ENCODE assay signal across 32 cellular contexts in genomic region chr16:57110937-57111336, GRCh38.
"Had no signal": no experiment of that assay in that cellular context is flagged by ENCODE, and none has a peak within 500 bp of the region (broad histone marks: within the 10 kb centered on the region; RNA-seq: fewer than 3 reads in every experiment).

No MANE protein-coding gene starts in this region.

- H3K9me3 ChIP-seq: adrenal gland, body of pancreas had no signal

- FAIRE-seq: colon, endometrium, endothelial cell of umbilical vein, frontal cortex had no signal

- DNase-seq: activated CD4-positive, alpha-beta memory T cell treated with anti-CD3 and anti-CD28 coated beads for 36 hours; activated CD4-positive, alpha-beta T cell treated with anti-CD3 and anti-CD28 coated beads for 36 hours; activated CD4-positive, alpha-beta T cell treated with anti-CD3 and anti-CD28 coated beads, Interleukin-2, amount 10 ng/mL, durations not matched to agents 24 days and 14 days; activated CD4-positive, CD25-positive, alpha-beta regulatory T cell; activated CD4-positive, CD25-positive, alpha-beta regulatory T cell treated with anti-CD3 and anti-CD28 coated beads, Interleukin-2, amount 50 U/mL, for 72 hours; activated CD8-positive, alpha-beta memory T cell treated with anti-CD3 and anti-CD28 coated beads, Interleukin-2, amount 10 ng/mL, durations not matched to agents 7 days and 5 days; activated CD8-positive, alpha-beta memory T cell treated with anti-CD3 and anti-CD28 coated beads, Interleukin-2, amount 50 U/mL, for 4 hours; activated CD8-positive, alpha-beta T cell treated with anti-CD3 and anti-CD28 coated beads, Interleukin-2, amount 10 ng/mL, durations not matched to agents 7 days and 5 days; activated effector memory CD4-positive, alpha-beta T cell treated with anti-CD3 and anti-CD28 coated beads, Interleukin-2, amount 50 U/mL, for 16 hours; activated naive CD4-positive, alpha-beta T cell treated with anti-CD3 and anti-CD28 coated beads for 36 hours; activated naive CD8-positive, alpha-beta T cell treated with anti-CD3 and anti-CD28 coated beads for 36 hours; activated naive CD8-positive, alpha-beta T cell treated with anti-CD3 and anti-CD28 coated beads, Interleukin-2, amount 50 U/mL, for 24 hours; activated T-cell treated with anti-CD3 and anti-CD28 coated beads, Interleukin-2, amount 50 U/mL, for 1 hour; activated T-cell treated with anti-CD3 and anti-CD28 coated beads, Interleukin-2, amount 50 U/mL, for 48 hours; adrenal gland; amygdala; aorta; body of pancreas; caudate nucleus; cortex of kidney; dermis blood vessel endothelial cell; effector CD8-positive, alpha-beta T cell; foreskin fibroblast; head of caudate nucleus; T-cell; T-helper 9 cell; WERI-Rb-1 had no signal

- H3K27me3 ChIP-seq: adrenal gland, body of pancreas had no signal

- H3K36me3 ChIP-seq: WERI-Rb-1 had no signal

- H3K4me3 ChIP-seq: adrenal gland, body of pancreas had no signal

- H3K27ac ChIP-seq: adrenal gland, body of pancreas, epithelial cell of prostate, WERI-Rb-1 had no signal

- H3K4me1 ChIP-seq: body of pancreas had no signal
